Comparison of ENCODE assay signal across 32 cellular contexts in the genomic region with DNA sequence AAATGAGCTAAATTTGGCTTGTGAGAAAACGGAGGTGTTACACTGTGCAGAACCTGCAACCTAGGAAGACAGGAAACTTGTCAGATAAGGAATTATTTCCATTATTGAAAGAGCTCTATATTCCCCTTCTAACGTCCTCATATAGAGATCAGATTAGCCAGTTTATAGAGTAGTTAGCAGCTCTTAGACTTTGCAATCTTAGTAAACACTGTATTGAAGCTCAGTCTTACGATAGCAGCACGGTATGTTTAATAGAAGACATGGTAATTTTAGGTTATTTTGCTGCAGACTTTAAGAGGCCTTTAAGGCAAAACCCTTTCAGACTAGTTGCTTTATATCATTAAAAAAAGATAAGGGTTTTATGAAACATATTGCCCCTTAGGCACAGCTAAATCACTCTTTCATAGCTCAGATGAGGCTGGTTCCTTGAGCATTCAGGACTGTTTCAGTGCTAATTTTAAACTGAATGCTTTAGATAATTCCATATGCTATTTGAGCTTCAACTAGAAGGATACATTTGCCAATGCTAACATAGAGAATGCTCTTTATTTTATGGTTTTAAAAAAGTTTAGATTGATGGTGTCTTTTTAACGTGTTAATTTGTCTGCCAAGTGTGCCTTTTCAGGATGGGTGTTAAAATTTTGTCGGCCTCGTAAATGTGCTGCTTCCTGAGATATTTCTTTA.
"Had no signal": no experiment of that assay in that cellular context is flagged by ENCODE, and none has a peak within 500 bp of the region (broad histone marks: within the 10 kb centered on the region; RNA-seq: fewer than 3 reads in every experiment).

No MANE protein-coding gene starts in this region.

- H3K27ac Mint-ChIP-seq: activated CD4-positive, alpha-beta memory T cell treated with anti-CD3 and anti-CD28 coated beads for 36 hours; activated naive CD4-positive, alpha-beta T cell treated with anti-CD3 and anti-CD28 coated beads for 36 hours; activated naive CD8-positive, alpha-beta T cell treated with anti-CD3 and anti-CD28 coated beads for 36 hours; activated T-helper 1 cell treated with anti-CD3 and anti-CD28 coated beads, Interleukin-12 subunit alpha, Interleukin-12 subunit beta, Interleukin-2, Interleukin-4 antibody, amounts not matched to agents 30 ng/mL and 10 ng/mL and 1 ng/mL, durations not matched to agents 14 hours and 24 hours and 36 hours; naive thymus-derived CD4-positive, alpha-beta T cell; T-helper 2 cell treated with Interferon-gamma antibody and Interleukin-4, amounts not matched to agents 5 μg/mL and 100 μg/mL, for 36 hours had no signal

- H3K36me3 Mint-ChIP-seq: activated CD4-positive, alpha-beta memory T cell treated with anti-CD3 and anti-CD28 coated beads for 36 hours; activated naive CD8-positive, alpha-beta T cell treated with anti-CD3 and anti-CD28 coated beads for 36 hours; naive thymus-derived CD4-positive, alpha-beta T cell had no signal

- H3K4me3 ChIP-seq: adrenal gland, body of pancreas, esophagus squamous epithelium, gastrocnemius medialis, right lobe of liver, thoracic aorta had no signal

- H3K27me3 ChIP-seq: adrenal gland, body of pancreas, esophagus squamous epithelium, gastrocnemius medialis, right lobe of liver had no signal

- H3K36me3 ChIP-seq: adrenal gland, esophagus squamous epithelium, gastrocnemius medialis, right lobe of liver, thoracic aorta had no signal

- DNase-seq: activated CD4-positive, alpha-beta memory T cell treated with anti-CD3 and anti-CD28 coated beads for 36 hours; activated CD4-positive, alpha-beta T cell treated with anti-CD3 and anti-CD28 coated beads for 48 hours; activated CD8-positive, alpha-beta memory T cell treated with anti-CD3 and anti-CD28 coated beads, Interleukin-2, amount 50 U/mL, for 4 hours; activated effector memory CD4-positive, alpha-beta T cell treated with anti-CD3 and anti-CD28 coated beads, Interleukin-2, amount 50 U/mL, for 16 hours; activated naive CD4-positive, alpha-beta T cell treated with anti-CD3 and anti-CD28 coated beads for 36 hours; activated naive CD8-positive, alpha-beta T cell treated with anti-CD3 and anti-CD28 coated beads for 36 hours; activated T-cell treated with anti-CD3 and anti-CD28 coated beads, Interleukin-2, amount 50 U/mL, for 1 hour; adrenal gland; aorta; body of pancreas; dermis blood vessel endothelial cell; effector CD4-positive, alpha-beta T cell; esophagus squamous epithelium; gastrocnemius medialis; glutamatergic neuron; islet precursor cell; left cardiac atrium; midbrain; naive thymus-derived CD4-positive, alpha-beta T cell; posterior cingulate gyrus; right lobe of liver; stimulated activated CD4-positive, alpha-beta T cell treated with anti-CD3 and anti-CD28 coated beads, Interleukin-12 subunit alpha, Interleukin-12 subunit beta, amount 100 ng/mL, for 4 hours; stimulated activated CD4-positive, alpha-beta T cell treated with anti-CD3 and anti-CD28 coated beads, Interleukin-4, amount 100 ng/mL, for 1 hour; stimulated activated naive CD8-positive, alpha-beta T cell treated with anti-CD3 and anti-CD28 coated beads, Interleukin-15, Interleukin-2, amounts not matched to agents 100 U/mL and 50 U/mL, for 24 hours; T-helper 1 cell; trophoblast cell had no signal

- H3K4me1 ChIP-seq: adrenal gland, body of pancreas, esophagus squamous epithelium, gastrocnemius medialis, right lobe of liver had no signal

- H3K9me3 ChIP-seq: adrenal gland, body of pancreas, esophagus squamous epithelium, gastrocnemius medialis, right lobe of liver, thoracic aorta had no signal

- ATAC-seq: body of pancreas; gastrocnemius medialis; left cardiac atrium; naive thymus-derived CD4-positive, alpha-beta T cell; right lobe of liver; stimulated activated naive CD8-positive, alpha-beta T cell treated with anti-CD3 and anti-CD28 coated beads, Interleukin-15, Interleukin-2, amounts not matched to agents 100 U/mL and 50 U/mL, for 24 hours had no signal

- H3K27ac ChIP-seq: adrenal gland, body of pancreas, esophagus squamous epithelium, gastrocnemius medialis, right lobe of liver, thoracic aorta had no signal

- H3K9me3 Mint-ChIP-seq: activated CD4-positive, alpha-beta memory T cell treated with anti-CD3 and anti-CD28 coated beads for 36 hours; activated T-helper 1 cell treated with anti-CD3 and anti-CD28 coated beads, Interleukin-12 subunit alpha, Interleukin-12 subunit beta, Interleukin-2, Interleukin-4 antibody, amounts not matched to agents 30 ng/mL and 10 ng/mL and 1 ng/mL, durations not matched to agents 14 hours and 24 hours and 36 hours; T-helper 2 cell treated with Interferon-gamma antibody and Interleukin-4, amounts not matched to agents 5 μg/mL and 100 μg/mL, for 36 hours had no signal

- FAIRE-seq: colon, urothelium cell line had no signal

- H3K4me3 Mint-ChIP-seq: activated CD4-positive, alpha-beta memory T cell treated with anti-CD3 and anti-CD28 coated beads for 36 hours; activated naive CD4-positive, alpha-beta T cell treated with anti-CD3 and anti-CD28 coated beads for 36 hours; activated naive CD8-positive, alpha-beta T cell treated with anti-CD3 and anti-CD28 coated beads for 36 hours; activated T-helper 1 cell treated with anti-CD3 and anti-CD28 coated beads, Interleukin-12 subunit alpha, Interleukin-12 subunit beta, Interleukin-2, Interleukin-4 antibody, amounts not matched to agents 30 ng/mL and 10 ng/mL and 1 ng/mL, durations not matched to agents 14 hours and 24 hours and 36 hours; naive thymus-derived CD4-positive, alpha-beta T cell; neural crest cell; T-helper 2 cell treated with Interferon-gamma antibody and Interleukin-4, amounts not matched to agents 5 μg/mL and 100 μg/mL, for 36 hours had no signal

- H3K27me3 Mint-ChIP-seq: activated CD4-positive, alpha-beta memory T cell treated with anti-CD3 and anti-CD28 coated beads for 36 hours; activated naive CD8-positive, alpha-beta T cell treated with anti-CD3 and anti-CD28 coated beads for 36 hours; naive thymus-derived CD4-positive, alpha-beta T cell had no signal

- H3K4me1 Mint-ChIP-seq: activated naive CD8-positive, alpha-beta T cell treated with anti-CD3 and anti-CD28 coated beads for 36 hours; naive thymus-derived CD4-positive, alpha-beta T cell had no signal
